Comparison of ENCODE assay signal across 22 cellular contexts in the genomic region with DNA sequence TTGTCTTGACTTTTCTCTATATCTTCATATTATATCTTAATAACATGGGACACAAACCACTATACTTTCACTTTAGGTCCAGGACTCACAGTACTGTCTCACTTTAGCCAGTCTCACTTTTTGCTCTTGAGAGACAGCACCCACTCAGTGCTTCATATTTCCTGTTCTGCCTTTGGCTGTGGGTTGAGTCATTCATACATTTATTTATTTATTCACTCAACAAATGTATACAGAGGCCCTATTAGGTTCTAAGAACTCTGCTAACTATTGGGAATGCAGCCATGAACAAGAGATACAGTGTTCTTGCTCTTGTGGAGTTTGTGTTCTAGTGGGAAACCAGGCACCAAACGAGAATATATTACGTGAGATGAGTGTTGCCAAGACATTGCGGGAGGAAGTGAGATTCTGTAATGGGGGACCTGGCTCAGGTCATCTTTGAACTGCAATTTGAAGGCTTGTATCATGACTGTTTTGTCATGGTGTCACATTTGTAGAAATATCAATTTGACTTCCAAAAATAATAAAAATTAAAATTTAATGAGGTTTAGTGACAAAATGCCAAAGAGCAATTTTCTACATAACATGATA.
DNase-seq lines count a peak whose midpoint lies in the region; ATAC-seq, FAIRE-seq and TF ChIP-seq lines count a peak whose summit lies in the region.
"Had no signal": no experiment of that assay in that cellular context is flagged by ENCODE, and none has a peak within 500 bp of the region (broad histone marks: within the 10 kb centered on the region; RNA-seq: fewer than 3 reads in every experiment).

No MANE protein-coding gene starts in this region.

- no peak overlapping the region for H4K8ac ChIP-seq in IMR-90 (ENCODE audit: low read depth in 2 of 2, low read length in 2 of 2)

- no peak overlapping the region for H4K5ac ChIP-seq in IMR-90 (ENCODE audit: low read depth, low read length)

- H4K20me1 ChIP-seq in IMR-90 (ENCODE audit: insufficient read depth, low read length) (no peaks in the 10 kb centered on the region), astrocyte (ENCODE audit: insufficient read depth, low read length) (no peaks in the 10 kb centered on the region)

- no peaks in the 10 kb centered on the region for H3K79me1 ChIP-seq in IMR-90 (ENCODE audit: low read depth in 1 of 2, low read length in 2 of 2)

- H2BK20ac ChIP-seq in IMR-90 (ENCODE audit: low read depth, low read length): no peak overlapping the region

- H3K9me1 ChIP-seq in IMR-90 (ENCODE audit: insufficient read depth, low read length): no peaks in the 10 kb centered on the region

- no peak overlapping the region for H3K14ac ChIP-seq in IMR-90 (replicated peaks; ENCODE audit: low read depth, low read length)

- H3K9ac ChIP-seq in IMR-90 (ENCODE audit: low read depth, low read length): no peak overlapping the region
- H3K9ac ChIP-seq in astrocyte (ENCODE audit: low read length): no peak overlapping the region

- no peak overlapping the region for H3K4ac ChIP-seq in IMR-90 (ENCODE audit: low read depth, low read length)

- H3K27me3 ChIP-seq in IMR-90 (ENCODE audit: control insufficient read depth, insufficient read depth, low read length): no peaks in the 10 kb centered on the region
- H3K27me3 ChIP-seq in astrocyte (ENCODE audit: insufficient read depth, low read length): no peaks in the 10 kb centered on the region
- no peaks in the 10 kb centered on the region for H3K27me3 ChIP-seq in esophagus squamous epithelium
- H3K27me3 ChIP-seq in CD4-positive, alpha-beta memory T cell (ENCODE audit: insufficient read depth, low read length): no peaks in the 10 kb centered on the region
- H3K27me3 ChIP-seq: body of pancreas, esophagus muscularis mucosa had no signal

- H3K4me2 ChIP-seq in IMR-90 (ENCODE audit: low read depth, low read length) (no peak overlapping the region), astrocyte (ENCODE audit: low read length) (no peak overlapping the region)

- no peak for FAIRE-seq in astrocyte (lab: Jason Lieb, UNC)
- FAIRE-seq: H1 had no signal

- H2AFZ ChIP-seq in IMR-90 (replicated peaks; ENCODE audit: low read length, poor library complexity): no peak overlapping the region
- H2AFZ ChIP-seq in astrocyte (ENCODE audit: low read depth, low read length): no peak overlapping the region

- no peaks in the 10 kb centered on the region for H3K4me1 Mint-ChIP-seq in astrocyte (ENCODE audit: low read depth, unreplicated experiment)
- H3K4me1 Mint-ChIP-seq in CD4-positive, alpha-beta memory T cell: no peaks in the 10 kb centered on the region
- H3K4me1 Mint-ChIP-seq: activated naive CD8-positive, alpha-beta T cell treated with anti-CD3 and anti-CD28 coated beads, Interleukin-2, amount 10 ng/mL, durations not matched to agents 7 days and 5 days; memory B cell had no signal

- H3K4me1 ChIP-seq in IMR-90 (ENCODE audit: control insufficient read depth, insufficient read depth, low read length) (no peaks in the 10 kb centered on the region), astrocyte (ENCODE audit: insufficient read depth, low read length) (no peaks in the 10 kb centered on the region), esophagus squamous epithelium (no peaks in the 10 kb centered on the region)
- no peaks in the 10 kb centered on the region for H3K4me1 ChIP-seq in CD4-positive, alpha-beta memory T cell (ENCODE audit: insufficient read depth, low read length)
- H3K4me1 ChIP-seq: body of pancreas, esophagus muscularis mucosa, SJCRH30 had no signal

- H3K79me2 ChIP-seq in astrocyte (ENCODE audit: insufficient read depth, low read length): no peaks in the 10 kb centered on the region

- no peak overlapping the region for H2BK5ac ChIP-seq in IMR-90 (ENCODE audit: low read depth, low read length, poor library complexity, severe bottlenecking)

- no peak overlapping the region for H2BK120ac ChIP-seq in IMR-90 (ENCODE audit: low read depth, low read length)

- CTCF ChIA-PET in IMR-90 (lab: Yijun Ruan, JAX): no interaction called here
- CTCF ChIA-PET in CD4-positive, alpha-beta memory T cell (lab: Charles Lee; ENCODE audit: partially characterized antibody): no interaction called here

- H3K9me3 ChIP-seq in IMR-90 (ENCODE audit: control insufficient read depth, insufficient read depth, low read length) (no peaks in the 10 kb centered on the region), astrocyte (ENCODE audit: insufficient read depth, low read depth, low read length) (no peaks in the 10 kb centered on the region), esophagus squamous epithelium (no peaks in the 10 kb centered on the region)
- no peaks in the 10 kb centered on the region for H3K9me3 ChIP-seq in CD4-positive, alpha-beta memory T cell (ENCODE audit: control insufficient read depth in 1 of 2, low read length in 2 of 2)
- H3K9me3 ChIP-seq: body of pancreas, esophagus muscularis mucosa, SJCRH30, thoracic aorta had no signal

- no TSS peak for BruUV-seq in IMR-90 (replicated peaks; lab: Mats Ljungman, UMichigan)

- H3K56ac ChIP-seq in IMR-90 (ENCODE audit: extremely low read depth, insufficient read depth, low read length): no peak overlapping the region

- no peaks in the 10 kb centered on the region for H3K9me3 Mint-ChIP-seq in astrocyte (ENCODE audit: unreplicated experiment)
- peaks cover 0 to 8% (median 4%) of the 10 kb centered on the region in 8 donors for H3K9me3 Mint-ChIP-seq in CD4-positive, alpha-beta memory T cell
- H3K9me3 Mint-ChIP-seq: activated naive CD8-positive, alpha-beta T cell treated with anti-CD3 and anti-CD28 coated beads, Interleukin-2, amount 10 ng/mL, durations not matched to agents 7 days and 5 days; T-helper 1 cell treated with Interleukin-12 subunit alpha and Interleukin-12 subunit beta and Interleukin-4 antibody, amounts not matched to agents 30 μg/mL and 1 μg/mL, for 36 hours had no signal

- TF ChIP-seq POLR2A in IMR-90 (IDR thresholded peaks at IDR 0.05; ENCODE audit: low read depth, low read length) (no peak), esophagus squamous epithelium (IDR thresholded peaks at IDR 0.05) (no peak)

- H3K23ac ChIP-seq in IMR-90 (ENCODE audit: low read depth, low read length): no peak overlapping the region

- no peak for ATAC-seq in IMR-90 (ENCODE audit: low read depth)
- ATAC-seq: body of pancreas; effector memory CD8-positive, alpha-beta T cell had no signal

- intact Hi-C loops in IMR-90 (cut with micrococcal nuclease) (no loop called here), esophagus squamous epithelium (cut with DNase I) (no loop called here)
- intact Hi-C loops in CD4-positive, alpha-beta memory T cell (cut with micrococcal nuclease): no loop called here

- H2AK9ac ChIP-seq in IMR-90 (replicated peaks; ENCODE audit: low read depth, low read length, poor library complexity): no peak overlapping the region

- dilution Hi-C loops in IMR-90 (cut with HindIII; ENCODE audit: low sequenced_read_pairs, unreplicated experiment): no loop called here

- no peak overlapping the region for H3K18ac ChIP-seq in IMR-90 (ENCODE audit: low read depth, low read length)

- no peak overlapping the region for H3K4me3 Mint-ChIP-seq in astrocyte (ENCODE audit: unreplicated experiment)
- H3K4me3 Mint-ChIP-seq in CD4-positive, alpha-beta memory T cell: no peak overlapping the region
- H3K4me3 Mint-ChIP-seq: activated naive CD8-positive, alpha-beta T cell treated with anti-CD3 and anti-CD28 coated beads, Interleukin-2, amount 10 ng/mL, durations not matched to agents 7 days and 5 days; effector memory CD8-positive, alpha-beta T cell; memory B cell; T-helper 1 cell treated with Interleukin-12 subunit alpha and Interleukin-12 subunit beta and Interleukin-4 antibody, amounts not matched to agents 30 μg/mL and 1 μg/mL, for 36 hours had no signal

- no peaks in the 10 kb centered on the region for H3K36me3 Mint-ChIP-seq in astrocyte (ENCODE audit: low read depth, unreplicated experiment)
- no peaks in the 10 kb centered on the region for H3K36me3 Mint-ChIP-seq in CD4-positive, alpha-beta memory T cell
- H3K36me3 Mint-ChIP-seq: activated naive CD8-positive, alpha-beta T cell treated with anti-CD3 and anti-CD28 coated beads, Interleukin-2, amount 10 ng/mL, durations not matched to agents 7 days and 5 days; memory B cell had no signal

- H3K4me3 ChIP-seq in IMR-90 (ENCODE audit: insufficient read depth, low read depth, low read length) (no peak overlapping the region), astrocyte (ENCODE audit: insufficient read depth, low read depth, low read length) (no peak overlapping the region), esophagus squamous epithelium (no peak overlapping the region)
- no peak overlapping the region for H3K4me3 ChIP-seq in CD4-positive, alpha-beta memory T cell (ENCODE audit: low read length in 2 of 2)
- H3K4me3 ChIP-seq: body of pancreas, esophagus muscularis mucosa, SJCRH30, thoracic aorta had no signal

- H2BK15ac ChIP-seq in IMR-90 (ENCODE audit: low read depth, low read length): no peak overlapping the region

- DNase-seq in Daoy (ENCODE audit: low read depth): peak; percentile 63
- peak; percentile 0 for DNase-seq in IMR-90
- DNase-seq in astrocyte (ENCODE audit: low read depth): peak; percentile 0
- peak; percentile 90 for DNase-seq in iris pigment epithelial cell (ENCODE audit: low read depth)
- no peak for DNase-seq in activated CD8-positive, alpha-beta memory T cell treated with anti-CD3 and anti-CD28 coated beads, Interleukin-2, amount 50 U/mL, for 48 hours
- no peak for DNase-seq in esophagus squamous epithelium (lab: John Stamatoyannopoulos, UW)
- no peak for DNase-seq in CD4-positive, alpha-beta memory T cell
- no peak for DNase-seq in HT-29 (ENCODE audit: low spot score)
- DNase-seq: activated CD4-positive, alpha-beta T cell treated with anti-CD3 and anti-CD28 coated beads, Interleukin-2, amount 50 U/mL, for 1 hour; activated naive CD8-positive, alpha-beta T cell treated with anti-CD3 and anti-CD28 coated beads, Interleukin-2, amount 10 ng/mL, durations not matched to agents 7 days and 5 days; body of pancreas; effector memory CD8-positive, alpha-beta T cell; NCI-H748 treated with DMSO at 0.1 percent for 48 hours; nucleus accumbens; stimulated activated CD4-positive, alpha-beta T cell treated with anti-CD3 and anti-CD28 coated beads, Interleukin-2, amount 100 ng/mL, for 48 hours; stimulated activated naive CD4-positive, alpha-beta T cell had no signal

- H3K27ac ChIP-seq in IMR-90 (ENCODE audit: insufficient read depth, low read length) (no peak overlapping the region), astrocyte (ENCODE audit: low read depth, low read length) (no peak overlapping the region), esophagus squamous epithelium (no peak overlapping the region)
- no peak overlapping the region for H3K27ac ChIP-seq in CD4-positive, alpha-beta memory T cell (ENCODE audit: low read depth, low read length)
- H3K27ac ChIP-seq: body of pancreas, esophagus muscularis mucosa, SJCRH30, thoracic aorta had no signal

- in situ Hi-C loops in IMR-90 (cut with MboI; ENCODE audit: low sequenced_read_pairs): no loop called here

- H3K27ac Mint-ChIP-seq in astrocyte (ENCODE audit: unreplicated experiment): no peak overlapping the region
- no peak overlapping the region for H3K27ac Mint-ChIP-seq in CD4-positive, alpha-beta memory T cell
- H3K27ac Mint-ChIP-seq: activated naive CD8-positive, alpha-beta T cell treated with anti-CD3 and anti-CD28 coated beads, Interleukin-2, amount 10 ng/mL, durations not matched to agents 7 days and 5 days; effector memory CD8-positive, alpha-beta T cell; memory B cell; T-helper 1 cell treated with Interleukin-12 subunit alpha and Interleukin-12 subunit beta and Interleukin-4 antibody, amounts not matched to agents 30 μg/mL and 1 μg/mL, for 36 hours had no signal

- 17% methylated on average over 1 of the region's 3 CpGs; no CpG with 5 or more reads in 1 of the 2 experiments for WGBS in IMR-90 (ENCODE audit: extremely low coverage in 2 of 2, insufficient read length in 1 of 2), 2 experiments
- WGBS in esophagus squamous epithelium, 2 donors: 65 to 74% methylated on average over 3 of the region's 3 CpGs

- no peaks in the 10 kb centered on the region for H3K27me3 Mint-ChIP-seq in astrocyte (ENCODE audit: low read depth, unreplicated experiment)
- peaks cover 0 to 3% of the 10 kb centered on the region in 2 donors for H3K27me3 Mint-ChIP-seq in CD4-positive, alpha-beta memory T cell
- H3K27me3 Mint-ChIP-seq: activated naive CD8-positive, alpha-beta T cell treated with anti-CD3 and anti-CD28 coated beads, Interleukin-2, amount 10 ng/mL, durations not matched to agents 7 days and 5 days; memory B cell had no signal

- no peaks in the 10 kb centered on the region for H3K36me3 ChIP-seq in IMR-90 (ENCODE audit: control insufficient read depth, insufficient read depth, low read length)
- H3K36me3 ChIP-seq in astrocyte (ENCODE audit: insufficient read depth, low read length): no peaks in the 10 kb centered on the region
- H3K36me3 ChIP-seq in esophagus squamous epithelium: no peaks in the 10 kb centered on the region
- H3K36me3 ChIP-seq in CD4-positive, alpha-beta memory T cell (ENCODE audit: insufficient read depth, low read length): no peaks in the 10 kb centered on the region
- H3K36me3 ChIP-seq: esophagus muscularis mucosa, SJCRH30, thoracic aorta had no signal

- no peak for TF ChIP-seq RAD21 in IMR-90 (IDR thresholded peaks at IDR 0.05; ENCODE audit: low read length)

- POLR2A ChIA-PET in IMR-90 (lab: Charles Lee; ENCODE audit: unreplicated experiment): no interaction called here
- POLR2A ChIA-PET in CD4-positive, alpha-beta memory T cell (lab: Charles Lee; ENCODE audit: partially characterized antibody): no interaction called here

- no peak overlapping the region for H4K91ac ChIP-seq in IMR-90 (ENCODE audit: insufficient read depth, low read depth, low read length)

- no peak overlapping the region for H2AK5ac ChIP-seq in IMR-90 (ENCODE audit: low read depth, low read length)

- TF ChIP-seq CTCF in IMR-90 (conservative IDR thresholded peaks at IDR 0.05; ENCODE audit: low read depth, low read length) (no peak), astrocyte (IDR thresholded peaks at IDR 0.05; ENCODE audit: insufficient read depth, low read depth, low read length) (no peak), esophagus squamous epithelium (IDR thresholded peaks at IDR 0.05) (no peak)

Comparison
In these comparisons a context has a peak if more than half of its experiments do, and no peak if none do; other contexts are left out.
1. DNase-seq: peak in Daoy (single experiment), IMR-90 (single experiment), astrocyte (single experiment) and iris pigment epithelial cell (single experiment); none in activated CD8-positive, alpha-beta memory T cell treated with anti-CD3 and anti-CD28 coated beads, Interleukin-2, amount 50 U/mL, for 48 hours (single experiment), esophagus squamous epithelium (single experiment), CD4-positive, alpha-beta memory T cell (0 of 5) and HT-29 (single experiment).